Comparison of ENCODE assay signal across 19 cellular contexts in genomic region chr2:239826786-239827510, GRCh38.
A peak's percentile ranks its signal among the peaks of the same experiment; 100 is the strongest.
DNase-seq lines count a peak whose midpoint lies in the region; ATAC-seq and TF ChIP-seq lines count a peak whose summit lies in the region.
"Had no signal": no experiment of that assay in that cellular context is flagged by ENCODE, and none has a peak within 500 bp of the region (broad histone marks: within the 10 kb centered on the region; RNA-seq: fewer than 3 reads in every experiment).

No MANE protein-coding gene starts in this region.

- peaks cover 12% of the 10 kb centered on the region for H3K4me1 ChIP-seq in left ventricle myocardium inferior
- H3K4me1 ChIP-seq in osteoblast (ENCODE audit: insufficient read depth, low read length) = no peaks in the 10 kb centered on the region

- intact Hi-C loops in left ventricle myocardium inferior (cut with micrococcal nuclease) (no loop called here), left cardiac atrium (cut with DNase I) (no loop called here)

- H3K27ac ChIP-seq in left ventricle myocardium inferior (replicated peaks) = no peak overlapping the region
- H3K27ac ChIP-seq in osteoblast (ENCODE audit: low read depth, low read length) = no peak overlapping the region

- no peak overlapping the region for H3K4me3 ChIP-seq in left ventricle myocardium inferior
- no peak overlapping the region for H3K4me3 ChIP-seq in osteoblast (ENCODE audit: insufficient read depth, low read length)
- H3K4me3 ChIP-seq: GM23338 had no signal

- H3K9me3 ChIP-seq in left ventricle myocardium inferior (replicated peaks) (no peaks in the 10 kb centered on the region), osteoblast (ENCODE audit: low read depth, low read length) (no peaks in the 10 kb centered on the region)

- CTCF ChIA-PET in GM10248 (lab: Yijun Ruan, JAX) = no interaction called here

- no peak overlapping the region for H2AFZ ChIP-seq in osteoblast (ENCODE audit: low read length)
- H2AFZ ChIP-seq: GM23338 had no signal

- no peaks in the 10 kb centered on the region for H4K20me1 ChIP-seq in osteoblast (ENCODE audit: insufficient read depth, low read length)

- TF ChIP-seq CTCF in left ventricle myocardium inferior (IDR thresholded peaks at IDR 0.05; ENCODE audit: borderline replicate concordance) (no peak), osteoblast (IDR thresholded peaks at IDR 0.05; ENCODE audit: extremely low read depth, low read depth, low read length) (no peak), GM10248 (IDR thresholded peaks at IDR 0.05; ENCODE audit: control extremely low read depth, extremely low read depth, low read depth, missing control alignments) (no peak)

- H3K36me3 ChIP-seq in left ventricle myocardium inferior = no peaks in the 10 kb centered on the region
- H3K36me3 ChIP-seq in osteoblast (ENCODE audit: insufficient read depth, low read length) = no peaks in the 10 kb centered on the region

- no peaks in the 10 kb centered on the region for H3K79me2 ChIP-seq in osteoblast (ENCODE audit: insufficient read depth, low read length)

- no peak for ATAC-seq in left cardiac atrium
- ATAC-seq: activated naive CD8-positive, alpha-beta T cell treated with anti-CD3 and anti-CD28 coated beads, Interleukin-2, amount 50 U/mL, for 24 hours; GM23338; naive thymus-derived CD8-positive, alpha-beta T cell had no signal

- no peak overlapping the region for H3K4me2 ChIP-seq in osteoblast (ENCODE audit: insufficient read depth, low read length)
- H3K4me2 ChIP-seq: GM23338 had no signal

- POLR2A ChIA-PET in GM10248 (lab: Yijun Ruan, JAX) = no interaction called here

- H3K27me3 ChIP-seq in left ventricle myocardium inferior (ENCODE audit: low read depth) (peaks cover 82% of the 10 kb centered on the region), osteoblast (ENCODE audit: insufficient read depth, low read length) (no peaks in the 10 kb centered on the region)

- DNase-seq in left ventricle myocardium inferior (peak; percentile 4), left cardiac atrium (no peak), dermis microvascular lymphatic vessel endothelial cell (ENCODE audit: low read depth in 2 of 2) (peak; percentile 27 to 43), osteoblast (ENCODE audit: insufficient read length, low spot score, missing footprints) (peak; percentile 38), kidney glomerular epithelial cell (lab: John Stamatoyannopoulos, UW) (no peak), GM10248 (ENCODE audit: extremely low spot score) (no peak)
- no peak for DNase-seq in activated naive CD4-positive, alpha-beta T cell treated with Interleukin-2 at 50 U/mL for 16 hours
- DNase-seq: activated CD4-positive, alpha-beta T cell treated with anti-CD3 and anti-CD28 coated beads for 1 hour; activated naive CD8-positive, alpha-beta T cell treated with anti-CD3 and anti-CD28 coated beads, Interleukin-2, amount 50 U/mL, for 24 hours; activated T-cell treated with anti-CD3 and anti-CD28 coated beads for 4 hours; AML-193; Calu3; caudate nucleus; GDM1; KBM-7; NCI-H1092; substantia nigra had no signal

Comparison
In these comparisons a context has a peak if more than half of its experiments do, and no peak if none do; other contexts are left out.
1. DNase-seq: peak in left ventricle myocardium inferior (single experiment), dermis microvascular lymphatic vessel endothelial cell (2 of 2) and osteoblast (single experiment); none in left cardiac atrium (single experiment), kidney glomerular epithelial cell (single experiment), GM10248 (single experiment) and activated naive CD4-positive, alpha-beta T cell treated with Interleukin-2 at 50 U/mL for 16 hours (single experiment).